In genomic region chr12:122022393-122023338, GRCh38 we compare ENCODE assay signal across 8 cellular contexts.
DNase-seq lines count a peak whose midpoint lies in the region; ATAC-seq lines count a peak whose summit lies in the region.

No MANE protein-coding gene starts in this region.

- H3K9me3 ChIP-seq in SK-N-MC (ENCODE audit: low read depth, low read length), result 0 out of 2 replicates have a peak, but pooled peaks cover 6% of the 10 kb centered on the region

- DNase-seq in activated T-cell treated with anti-CD3 and anti-CD28 coated beads for 48 hours (ENCODE audit: low read depth) (peak; percentile 43), activated T-cell treated with anti-CD3 and anti-CD28 coated beads for 4 hours (no peak), SK-N-MC (ENCODE audit: low read depth, low spot score) (no peak), kidney tubule cell (ENCODE audit: low spot score) (peak; percentile 43), AML-193 (lab: John Stamatoyannopoulos, UW) (no peak)
- peak; percentile 37 for DNase-seq in central memory CD4-positive, alpha-beta T cell
- DNase-seq in stimulated activated CD4-positive, alpha-beta T cell treated with anti-CD3 and anti-CD28 coated beads, Interleukin-4, amount 100 ng/mL, for 24 hours, result peak; percentile 26

- H3K36me3 ChIP-seq in SK-N-MC (ENCODE audit: insufficient read depth, low read length), result no peaks in the 10 kb centered on the region

- H3K9ac ChIP-seq in SK-N-MC (ENCODE audit: insufficient read length), result peak overlapping the region; percentile 94

- no peak for ATAC-seq in HG03097 (IDR thresholded peaks at IDR 0.05; ENCODE audit: low FRiP score, unreplicated experiment)

- H3K4me3 ChIP-seq in SK-N-MC, result peak overlapping the region; percentile 77

- H3K27ac ChIP-seq in SK-N-MC, result peak overlapping the region; percentile 27; the same call in 1 of the 2 replicates

Comparison
In these comparisons a context has a peak if more than half of its experiments do, and no peak if none do; other contexts are left out.
1. DNase-seq: peak in activated T-cell treated with anti-CD3 and anti-CD28 coated beads for 48 hours (single experiment), central memory CD4-positive, alpha-beta T cell (single experiment), kidney tubule cell (single experiment) and stimulated activated CD4-positive, alpha-beta T cell treated with anti-CD3 and anti-CD28 coated beads, Interleukin-4, amount 100 ng/mL, for 24 hours (single experiment); none in activated T-cell treated with anti-CD3 and anti-CD28 coated beads for 4 hours (single experiment), SK-N-MC (single experiment) and AML-193 (0 of 2).